In the genomic region with DNA sequence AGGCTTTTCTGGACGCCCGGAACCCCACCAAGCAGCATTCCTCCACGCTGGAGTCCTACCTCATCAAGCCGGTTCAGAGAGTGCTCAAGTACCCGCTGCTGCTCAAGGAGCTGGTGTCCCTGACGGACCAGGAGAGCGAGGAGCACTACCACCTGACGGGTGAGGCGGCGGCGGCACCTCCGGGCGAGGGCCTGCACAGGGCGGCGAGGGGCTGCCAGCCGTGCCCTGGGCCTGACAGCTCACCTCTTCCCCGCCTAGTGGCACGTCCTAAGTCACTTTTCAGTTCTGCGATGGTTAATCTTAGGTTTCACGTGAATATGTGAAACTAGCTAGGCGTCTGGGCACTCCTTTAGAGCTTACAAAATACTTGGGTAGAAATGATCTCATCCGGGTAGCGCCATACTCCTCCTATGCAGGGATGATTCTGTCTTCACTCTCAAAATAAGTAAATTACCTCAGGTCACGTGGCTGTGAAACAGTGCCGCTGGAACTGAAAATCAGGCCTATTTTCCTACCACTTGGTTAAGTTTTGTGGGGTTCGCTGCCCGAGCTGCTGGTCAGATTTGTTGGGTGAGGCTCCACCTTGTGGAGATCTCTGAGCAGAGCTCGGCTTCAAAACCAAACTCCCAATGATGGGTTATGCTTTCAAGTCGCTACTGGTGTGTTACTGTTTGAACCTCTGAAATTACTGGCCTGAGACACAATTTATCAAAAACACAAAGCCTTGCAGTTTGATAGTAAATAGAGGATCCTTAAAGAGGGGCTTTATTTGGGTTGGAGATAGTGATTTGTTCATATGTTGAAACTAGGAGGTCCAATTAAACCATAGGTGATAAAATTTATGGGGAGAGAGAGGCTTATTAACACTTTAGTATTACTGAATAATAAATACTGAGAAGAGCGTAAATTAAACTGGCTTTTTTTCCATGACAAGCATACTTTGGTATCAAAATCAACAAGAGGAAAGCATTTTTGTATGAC, we compare ENCODE assay signal across 8 cellular contexts. TPM values are rescaled to one million over a fixed set of nuclear protein-coding genes. Genes with fewer than 3 reads are reported as not detected.
A peak's percentile ranks its signal among the peaks of the same experiment; 100 is the strongest.
DNase-seq lines count a peak whose midpoint lies in the region; ATAC-seq, FAIRE-seq and TF ChIP-seq lines count a peak whose summit lies in the region.

No MANE protein-coding gene starts in this region.

- H3K27ac ChIP-seq in brain microvascular endothelial cell (peak overlapping the region; percentile 94), kidney (ENCODE audit: low read depth in 2 of 2, low read length in 2 of 2) (no peak overlapping the region)
- H3K27ac ChIP-seq in effector memory CD4-positive, alpha-beta T cell (ENCODE audit: insufficient read depth, low read length, poor library complexity, severe bottlenecking) = no peak overlapping the region

- no peak for FAIRE-seq in kidney (lab: Jason Lieb, UNC)

- H3K9ac ChIP-seq in kidney (ENCODE audit: low read length in 2 of 2) = peak overlapping the region in 1 of 2 donors; percentile 34

- ATAC-seq in GM19351 (IDR thresholded peaks at IDR 0.05; ENCODE audit: unreplicated experiment) = peak; percentile 84

- H3K27me3 ChIP-seq in brain microvascular endothelial cell (replicated peaks) = no peaks in the 10 kb centered on the region
- H3K27me3 ChIP-seq in effector memory CD4-positive, alpha-beta T cell (replicated peaks; ENCODE audit: control insufficient read depth, insufficient read depth, low read length, poor library complexity, severe bottlenecking) = no peaks in the 10 kb centered on the region

- H3K4me3 ChIP-seq in brain microvascular endothelial cell (ENCODE audit: low read depth, low read length) = no peak overlapping the region
- H3K4me3 ChIP-seq in kidney (ENCODE audit: low read length in 2 of 2) = no peak overlapping the region
- H3K4me3 ChIP-seq in effector memory CD4-positive, alpha-beta T cell (ENCODE audit: insufficient read depth, low read depth, low read length, poor library complexity, severe bottlenecking) = no peak overlapping the region

- TF ChIP-seq CTCF in brain microvascular endothelial cell (IDR thresholded peaks at IDR 0.05; ENCODE audit: low read depth, low read length, missing control alignments) (peak; percentile 87), kidney (IDR thresholded peaks at IDR 0.05; ENCODE audit: borderline replicate concordance, extremely low read depth, insufficient read depth) (peak; percentile 69)

- no peaks in the 10 kb centered on the region for H3K9me3 ChIP-seq in kidney (ENCODE audit: control insufficient read depth in 1 of 2, low read length in 2 of 2)
- H3K9me3 ChIP-seq in effector memory CD4-positive, alpha-beta T cell (ENCODE audit: control insufficient read depth, low read length) = no peaks in the 10 kb centered on the region

- H3K36me3 ChIP-seq in brain microvascular endothelial cell (replicated peaks) (peaks cover 5% of the 10 kb centered on the region), kidney (ENCODE audit: control insufficient read depth in 1 of 2, insufficient read depth in 2 of 2, low read length in 2 of 2) (peaks cover 0 to 4% of the 10 kb centered on the region in 2 donors)
- H3K36me3 ChIP-seq in effector memory CD4-positive, alpha-beta T cell (ENCODE audit: control insufficient read depth, insufficient read depth, low read length) = peaks cover 10% of the 10 kb centered on the region

- intact Hi-C loops in kidney (cut with DNase I) = loop anchor here (5.0 kb wide), 1 partner anchor 71 kb away; no protein-coding TSS in a partner anchor

- DNase-seq in Caki2 (ENCODE audit: low read depth) (peak; percentile 24), NAMALWA (ENCODE audit: low spot score) (peak; percentile 58), brain microvascular endothelial cell (peak; percentile 90), kidney (no peak)
- peak; percentile 12 to 14 for DNase-seq in stimulated activated CD4-positive, alpha-beta T cell treated with anti-CD3 and anti-CD28 coated beads, Interleukin-2, amount 100 ng/mL, for 48 hours
- DNase-seq in effector memory CD4-positive, alpha-beta T cell = no peak
- DNase-seq in central memory CD4-positive, alpha-beta T cell = no peak

- in situ Hi-C loops in Caki2 (cut with HindIII; ENCODE audit: low pct_unique_long_range_greater_than_20kb, low sequenced_read_pairs) (no loop called here), brain microvascular endothelial cell (cut with HindIII; ENCODE audit: low pct_ligation_motif_present, low sequenced_read_pairs) (no loop called here)

- no peaks in the 10 kb centered on the region for H3K4me1 ChIP-seq in kidney (ENCODE audit: control insufficient read depth in 1 of 2, insufficient read depth in 1 of 2, low read depth in 1 of 2, low read length in 2 of 2)
- H3K4me1 ChIP-seq in effector memory CD4-positive, alpha-beta T cell (ENCODE audit: control insufficient read depth, insufficient read depth, low read length, poor library complexity, severe bottlenecking) = no peaks in the 10 kb centered on the region

RNA-seq across cellular contexts. Expression of a gene that starts 15.5 kb away (rescaled TPM):
- not detected in 2 replicates for total RNA-seq in Caki2 (2014; rRNA removed; shearing (Covaris generic); ENCODE audit: low replicate concordance)
- not detected for total RNA-seq in kidney
- polyA plus RNA-seq in kidney (ENCODE audit: insufficient read depth, low read depth, low replicate concordance) = 0.77 TPM

Comparison
In these comparisons a context has a peak if more than half of its experiments do, and no peak if none do; other contexts are left out.
1. DNase-seq: peak in Caki2 (single experiment), NAMALWA (single experiment), brain microvascular endothelial cell (single experiment) and stimulated activated CD4-positive, alpha-beta T cell treated with anti-CD3 and anti-CD28 coated beads, Interleukin-2, amount 100 ng/mL, for 48 hours (2 of 2); none in kidney (single experiment), effector memory CD4-positive, alpha-beta T cell (0 of 3) and central memory CD4-positive, alpha-beta T cell (single experiment).